8 cellular contexts compared by ENCODE assay signal in genomic region chr5:66828046-66828550, GRCh38.
DNase-seq lines count a peak whose midpoint lies in the region; ATAC-seq and TF ChIP-seq lines count a peak whose summit lies in the region.

No MANE protein-coding gene starts in this region.

- H3K27ac ChIP-seq in esophagus squamous epithelium = peak overlapping the region; percentile 56 to 78 (median 68)
- H3K27ac ChIP-seq in osteoblast (ENCODE audit: low read depth, low read length) = no peak overlapping the region

- intact Hi-C loops in esophagus squamous epithelium (cut with DNase I) = no loop called here

- no peaks in the 10 kb centered on the region for H3K27me3 ChIP-seq in Loucy (ENCODE audit: insufficient read depth, low read length, poor library complexity, severe bottlenecking)
- H3K27me3 ChIP-seq in esophagus squamous epithelium = no peaks in the 10 kb centered on the region
- H3K27me3 ChIP-seq in osteoblast (ENCODE audit: insufficient read depth, low read length) = peaks cover 27% of the 10 kb centered on the region

- peak; percentile 30 for ATAC-seq in GM19324 (IDR thresholded peaks at IDR 0.05; ENCODE audit: low FRiP score, unreplicated experiment)
- ATAC-seq in GM21619 (IDR thresholded peaks at IDR 0.05; ENCODE audit: unreplicated experiment) = no peak

- H4K20me1 ChIP-seq in Loucy (ENCODE audit: insufficient read depth, low read length, poor library complexity, severe bottlenecking) (no peaks in the 10 kb centered on the region), osteoblast (ENCODE audit: insufficient read depth, low read length) (no peaks in the 10 kb centered on the region)

- H3K4me3 ChIP-seq in Loucy (ENCODE audit: low read length, poor library complexity, severe bottlenecking) (peak overlapping the region; percentile 66), esophagus squamous epithelium (peak overlapping the region; percentile 26 to 65 (median 40)), osteoblast (ENCODE audit: insufficient read depth, low read length) (peak overlapping the region; percentile 58)

- TF ChIP-seq POLR2A in esophagus squamous epithelium (IDR thresholded peaks at IDR 0.05) = no peak

- H3K36me3 ChIP-seq in Loucy (ENCODE audit: insufficient read depth, low read length) = no peaks in the 10 kb centered on the region
- no peaks in the 10 kb centered on the region for H3K36me3 ChIP-seq in esophagus squamous epithelium
- no peaks in the 10 kb centered on the region for H3K36me3 ChIP-seq in osteoblast (ENCODE audit: insufficient read depth, low read length)

- H3F3A ChIP-seq in Loucy (ENCODE audit: low read depth) = no peaks in the 10 kb centered on the region

- H3K79me2 ChIP-seq in Loucy (ENCODE audit: insufficient read depth, low read length) (no peaks in the 10 kb centered on the region), osteoblast (ENCODE audit: insufficient read depth, low read length) (no peaks in the 10 kb centered on the region)

- H3K9ac ChIP-seq in Loucy (ENCODE audit: low read depth, low read length, poor library complexity, severe bottlenecking) = no peak overlapping the region

- H3K9me3 ChIP-seq in Loucy (ENCODE audit: insufficient read depth, low read depth, low read length) (no peaks in the 10 kb centered on the region), esophagus squamous epithelium (no peaks in the 10 kb centered on the region), osteoblast (ENCODE audit: low read depth, low read length) (no peaks in the 10 kb centered on the region)

- no peaks in the 10 kb centered on the region for H3K9me2 ChIP-seq in Loucy (replicated peaks; ENCODE audit: low read depth, low read length)

- TF ChIP-seq CTCF in Loucy (conservative IDR thresholded peaks at IDR 0.05; ENCODE audit: low read length) (no peak), esophagus squamous epithelium (IDR thresholded peaks at IDR 0.05) (no peak), osteoblast (IDR thresholded peaks at IDR 0.05; ENCODE audit: extremely low read depth, low read depth, low read length) (no peak)

- H2AFZ ChIP-seq in Loucy (ENCODE audit: low read length) = peak overlapping the region; percentile 74
- H2AFZ ChIP-seq in osteoblast (ENCODE audit: low read length) = peak overlapping the region; percentile 94

- H3K4me1 ChIP-seq in Loucy (ENCODE audit: insufficient read depth, low read length, poor library complexity, severe bottlenecking) (peaks cover 14% of the 10 kb centered on the region), esophagus squamous epithelium (peaks cover 4 to 30% (median 4%) of the 10 kb centered on the region in 3 donors), osteoblast (ENCODE audit: insufficient read depth, low read length) (peaks cover 12% of the 10 kb centered on the region)

- DNase-seq in esophagus squamous epithelium (lab: John Stamatoyannopoulos, UW) = no peak
- DNase-seq in osteoblast (ENCODE audit: insufficient read length, low spot score, missing footprints) = no peak
- DNase-seq in cortex of kidney (lab: John Stamatoyannopoulos, UW) = no peak
- DNase-seq in NOMO-1 (lab: John Stamatoyannopoulos, UW; ENCODE audit: unreplicated experiment in 2 of 2) = no peak
- DNase-seq in NCI-H2081 (lab: John Stamatoyannopoulos, UW) = no peak

- WGBS in esophagus squamous epithelium, 2 donors = 30% methylated on average over 4 of the region's 5 CpGs

- peak overlapping the region; percentile 76 for H3K4me2 ChIP-seq in Loucy (ENCODE audit: low read depth, low read length, poor library complexity, severe bottlenecking)
- peak overlapping the region; percentile 95 for H3K4me2 ChIP-seq in osteoblast (ENCODE audit: insufficient read depth, low read length)
